ENCODE assay signal across 8 cellular contexts in the genomic region with DNA sequence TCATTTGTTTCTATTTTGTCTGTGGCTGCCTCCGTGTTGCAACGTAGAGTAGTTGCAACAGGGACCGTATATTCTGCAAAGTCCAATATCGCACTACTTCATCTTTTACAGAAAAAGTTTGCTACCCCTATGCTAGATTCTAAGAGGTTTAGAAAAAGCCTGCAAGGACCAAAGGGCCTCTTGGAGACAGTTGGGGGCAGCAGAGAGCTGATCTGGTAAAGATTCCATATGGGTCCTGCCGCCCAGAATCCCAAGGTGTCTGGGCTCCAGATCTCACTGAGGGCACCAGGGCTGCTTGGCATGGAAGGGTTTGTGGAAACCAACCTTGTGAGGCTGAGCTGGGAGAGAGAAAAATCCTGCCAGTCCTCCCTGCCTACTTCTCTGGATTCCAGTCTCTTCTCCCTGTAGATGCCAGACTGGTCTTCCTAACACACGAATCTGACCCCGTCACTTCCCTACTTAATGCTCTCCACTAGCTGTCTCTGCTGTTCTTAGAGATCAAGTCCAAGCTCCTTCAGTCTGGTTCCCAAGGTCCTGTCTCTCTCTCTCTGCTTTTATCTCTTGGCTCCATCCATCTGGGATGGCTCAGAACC.
A peak's percentile ranks its signal among the peaks of the same experiment; 100 is the strongest.
DNase-seq lines count a peak whose midpoint lies in the region; ATAC-seq and TF ChIP-seq lines count a peak whose summit lies in the region.

No MANE protein-coding gene starts in this region.

- no TSS peak for BruUV-seq in A673 (replicated peaks; lab: Mats Ljungman, UMichigan)

- H3K36me3 ChIP-seq in A673 (ENCODE audit: insufficient read depth, low read length, poor library complexity, severe bottlenecking) (no peaks in the 10 kb centered on the region), body of pancreas (replicated peaks in 1 of 2; ENCODE audit: insufficient read depth in 1 of 2, low read depth in 2 of 2) (no peaks in the 10 kb centered on the region)
- H3K36me3 ChIP-seq in naive thymus-derived CD4-positive, alpha-beta T cell (ENCODE audit: control insufficient read depth in 2 of 3, insufficient read depth in 3 of 3, low read length in 3 of 3) = no peaks in the 10 kb centered on the region
- H3K36me3 ChIP-seq in CD8-positive, alpha-beta T cell (ENCODE audit: insufficient read depth, low read length) = no peaks in the 10 kb centered on the region

- H3K27ac Mint-ChIP-seq in naive thymus-derived CD4-positive, alpha-beta T cell = no peak overlapping the region
- H3K27ac Mint-ChIP-seq in CD8-positive, alpha-beta T cell = no peak overlapping the region

- H3K27me3 Mint-ChIP-seq in naive thymus-derived CD4-positive, alpha-beta T cell = peaks cover 19 to 63% (median 59%) of the 10 kb centered on the region in 5 donors
- peaks cover 41% of the 10 kb centered on the region for H3K27me3 Mint-ChIP-seq in CD8-positive, alpha-beta T cell (ENCODE audit: low read depth)

- no peak overlapping the region for H3K27ac ChIP-seq in A673 (ENCODE audit: low read depth, low read length, poor library complexity, severe bottlenecking)
- no peak overlapping the region for H3K27ac ChIP-seq in body of pancreas
- no peak overlapping the region for H3K27ac ChIP-seq in naive thymus-derived CD4-positive, alpha-beta T cell (ENCODE audit: low read depth, low read length)
- no peak overlapping the region for H3K27ac ChIP-seq in CD8-positive, alpha-beta T cell (ENCODE audit: low read depth, low read length)

- TF ChIP-seq CTCF in A673 (conservative IDR thresholded peaks at IDR 0.05; ENCODE audit: low read depth, low read length) (peak; percentile 87), GM12872 (IDR thresholded peaks at IDR 0.05; ENCODE audit: insufficient read depth, low read depth, low read length) (peak; percentile 85), body of pancreas (IDR thresholded peaks at IDR 0.05) (peak; percentile 66 to 78 (median 69))
- no peak for TF ChIP-seq CTCF in CD8-positive, alpha-beta T cell (IDR thresholded peaks at IDR 0.05)

- no peak overlapping the region for H3K4me3 Mint-ChIP-seq in naive thymus-derived CD4-positive, alpha-beta T cell
- no peak overlapping the region for H3K4me3 Mint-ChIP-seq in CD8-positive, alpha-beta T cell

- intact Hi-C loops in A673 (cut with micrococcal nuclease; ENCODE audit: unreplicated experiment) = loop anchor here (1.0 to 5.0 kb wide), 2 partner anchors 75 to 383 kb away; no protein-coding TSS in a partner anchor
- intact Hi-C loops in body of pancreas (cut with DNase I) = loop anchor here (5.0 kb wide), 1 partner anchor 168 kb away; no protein-coding TSS in a partner anchor
- intact Hi-C loops in naive thymus-derived CD4-positive, alpha-beta T cell (cut with micrococcal nuclease) = no loop called here
- intact Hi-C loops in CD8-positive, alpha-beta T cell (cut with DNase I, micrococcal nuclease) = no loop called here

- H3K4me3 ChIP-seq in A673 (ENCODE audit: low read depth, low read length, poor library complexity, severe bottlenecking) (no peak overlapping the region), body of pancreas (no peak overlapping the region)
- H3K4me3 ChIP-seq in naive thymus-derived CD4-positive, alpha-beta T cell (ENCODE audit: low read length) = no peak overlapping the region
- H3K4me3 ChIP-seq in CD8-positive, alpha-beta T cell (ENCODE audit: low read depth, low read length) = no peak overlapping the region

- 28 to 36% methylated on average over 7 of the region's 7 CpGs for WGBS in body of pancreas, 2 donors

- no peak for TF ChIP-seq POLR2A in body of pancreas (IDR thresholded peaks at IDR 0.05)

- H3K27me3 ChIP-seq in A673 (replicated peaks; ENCODE audit: insufficient read depth, low read depth, low read length, poor library complexity) (peaks cover 3% of the 10 kb centered on the region), body of pancreas (no peaks in the 10 kb centered on the region)
- H3K27me3 ChIP-seq in naive thymus-derived CD4-positive, alpha-beta T cell (ENCODE audit: control insufficient read depth in 2 of 2, insufficient read depth in 2 of 2, low read length in 2 of 2) = no peaks in the 10 kb centered on the region
- peaks cover 7% of the 10 kb centered on the region for H3K27me3 ChIP-seq in CD8-positive, alpha-beta T cell (ENCODE audit: insufficient read depth, low read length)

- no peaks in the 10 kb centered on the region for H3K36me3 Mint-ChIP-seq in naive thymus-derived CD4-positive, alpha-beta T cell
- H3K36me3 Mint-ChIP-seq in CD8-positive, alpha-beta T cell = no peaks in the 10 kb centered on the region

- H3K9me3 ChIP-seq in A673 (ENCODE audit: low read depth, low read length, poor library complexity, severe bottlenecking) (no peaks in the 10 kb centered on the region), body of pancreas (no peaks in the 10 kb centered on the region)
- H3K9me3 ChIP-seq in naive thymus-derived CD4-positive, alpha-beta T cell (ENCODE audit: control insufficient read depth in 2 of 3, low read length in 3 of 3) = no peaks in the 10 kb centered on the region
- H3K9me3 ChIP-seq in CD8-positive, alpha-beta T cell (ENCODE audit: low read length) = no peaks in the 10 kb centered on the region

- ATAC-seq in body of pancreas = no peak
- ATAC-seq in naive thymus-derived CD4-positive, alpha-beta T cell = no peak
- ATAC-seq in CD8-positive, alpha-beta T cell = no peak

- DNase-seq in A673 (ENCODE audit: low spot score) (peak; percentile 79), NCI-H2081 (lab: John Stamatoyannopoulos, UW) (peak; percentile 61 to 73), body of pancreas (peak; percentile 69 to 80 (median 70)), mucosa of gallbladder (ENCODE audit: low spot score) (peak; percentile 33), ureter (ENCODE audit: low spot score) (no peak)
- DNase-seq in naive thymus-derived CD4-positive, alpha-beta T cell = no peak
- no peak for DNase-seq in CD8-positive, alpha-beta T cell

- CTCF ChIA-PET in A673 (lab: Charles Lee) = interaction anchor here (0.5 to 1.3 kb wide), 3 partner anchors 55 to 165 kb away, joined by 3 to 9 read pairs (median 3); no protein-coding TSS in a partner anchor
- CTCF ChIA-PET in naive thymus-derived CD4-positive, alpha-beta T cell (lab: Charles Lee) = no interaction called here
- CTCF ChIA-PET in CD8-positive, alpha-beta T cell (lab: Charles Lee) = no interaction called here

- peaks cover 0 to 1% (median 0%) of the 10 kb centered on the region in 7 donors for H3K4me1 Mint-ChIP-seq in naive thymus-derived CD4-positive, alpha-beta T cell
- H3K4me1 Mint-ChIP-seq in CD8-positive, alpha-beta T cell (ENCODE audit: low read depth) = no peaks in the 10 kb centered on the region

- POLR2A ChIA-PET in A673 (lab: Charles Lee; ENCODE audit: low non-redundant PET) = no interaction called here
- POLR2A ChIA-PET in naive thymus-derived CD4-positive, alpha-beta T cell (lab: Charles Lee) = no interaction called here
- POLR2A ChIA-PET in CD8-positive, alpha-beta T cell (lab: Charles Lee) = no interaction called here

- H3K4me1 ChIP-seq in A673 (ENCODE audit: insufficient read depth, low read length, poor library complexity, severe bottlenecking) (no peaks in the 10 kb centered on the region), body of pancreas (no peaks in the 10 kb centered on the region)
- no peaks in the 10 kb centered on the region for H3K4me1 ChIP-seq in naive thymus-derived CD4-positive, alpha-beta T cell (ENCODE audit: control insufficient read depth in 2 of 2, insufficient read depth in 2 of 2, low read length in 2 of 2)
- no peaks in the 10 kb centered on the region for H3K4me1 ChIP-seq in CD8-positive, alpha-beta T cell (ENCODE audit: insufficient read depth, low read length)

- peaks cover 0 to 1% (median 0%) of the 10 kb centered on the region in 11 donors for H3K9me3 Mint-ChIP-seq in naive thymus-derived CD4-positive, alpha-beta T cell
- H3K9me3 Mint-ChIP-seq in CD8-positive, alpha-beta T cell = no peaks in the 10 kb centered on the region

Comparison
In these comparisons a context has a peak if more than half of its experiments do, and no peak if none do; other contexts are left out.
1. DNase-seq: peak in A673 (single experiment), NCI-H2081 (2 of 2), body of pancreas (4 of 4) and mucosa of gallbladder (single experiment); none in naive thymus-derived CD4-positive, alpha-beta T cell (0 of 9), ureter (single experiment) and CD8-positive, alpha-beta T cell (0 of 7).
2. intact Hi-C loops: an anchor here in A673 (1.0 to 5.0 kb wide) and body of pancreas (5.0 kb wide); none called in naive thymus-derived CD4-positive, alpha-beta T cell and CD8-positive, alpha-beta T cell.